ENCODE assay signal across 1 cellular context in genomic region chr6:32152414-32153251, GRCh38.
TF ChIP-seq lines count a peak whose summit lies in the region.

No MANE protein-coding gene starts in this region.

TF ChIP-seq in K562, 482 proteins besides CTCF, POLR2A, EP300 and RAD21 (continued from another document and continues in another):
- TF ChIP-seq AFF4 (CRISPR knock-in tag; IDR thresholded peaks at IDR 0.05) = no peak
- TF ChIP-seq POLR2AphosphoS5 (IDR thresholded peaks at IDR 0.05; ENCODE audit: control insufficient read depth, insufficient read depth, low read depth, low read length) = no peak
- no peak; the same call in 1 of the 2 replicates for TF ChIP-seq ZBTB7A (IDR thresholded peaks at IDR 0.05; ENCODE audit: borderline replicate concordance, control insufficient read depth, low read depth, low read length)
- TF ChIP-seq HMG20B (CRISPR knock-in tag; IDR thresholded peaks at IDR 0.05) = no peak
- peak; percentile 21; the same call in 1 of the 2 replicates for TF ChIP-seq ZFX (CRISPR knock-in tag; IDR thresholded peaks at IDR 0.05)
- no peak for TF ChIP-seq PHTF2 (CRISPR knock-in tag; IDR thresholded peaks at IDR 0.05)
- TF ChIP-seq ZNF217 (CRISPR knock-in tag; IDR thresholded peaks at IDR 0.05) = no peak
- TF ChIP-seq ZNF175 (CRISPR knock-in tag; IDR thresholded peaks at IDR 0.05; ENCODE audit: low read depth) = no peak
- TF ChIP-seq ZFP36 (IDR thresholded peaks at IDR 0.05; ENCODE audit: low read depth, low read length, partially characterized antibody) = no peak
- TF ChIP-seq L3MBTL2 (IDR thresholded peaks at IDR 0.05) = peak; percentile 55
- peak; percentile 53; the same call in 1 of the 2 replicates for TF ChIP-seq NFRKB (IDR thresholded peaks at IDR 0.05; ENCODE audit: low read depth)
- TF ChIP-seq GABPA (tag; conservative IDR thresholded peaks at IDR 0.05; ENCODE audit: low read depth) = no peak
- TF ChIP-seq ZNF431 (CRISPR knock-in tag; IDR thresholded peaks at IDR 0.05) = no peak
- 0 out of 2 replicates have a peak, but pooled peaks have one; percentile 2 for TF ChIP-seq ZNF589 (CRISPR knock-in tag; IDR thresholded peaks at IDR 0.05; ENCODE audit: low read depth)
- TF ChIP-seq STAT5B (CRISPR knock-in tag; IDR thresholded peaks at IDR 0.05) = no peak
- TF ChIP-seq HDAC3 (IDR thresholded peaks at IDR 0.05; ENCODE audit: borderline replicate concordance, partially characterized antibody) = peak; percentile 18
- TF ChIP-seq ZKSCAN8 (CRISPR knock-in tag; IDR thresholded peaks at IDR 0.05) = no peak
- TF ChIP-seq HDAC6 (IDR thresholded peaks at IDR 0.05; ENCODE audit: low read depth, low read length) = no peak
- no peak for TF ChIP-seq ZNF445 (CRISPR knock-in tag; IDR thresholded peaks at IDR 0.05; ENCODE audit: low read depth)
- peak; percentile 50 for TF ChIP-seq KDM5B (IDR thresholded peaks at IDR 0.05; ENCODE audit: insufficient replicate concordance, low read depth, low read length)
- no peak for TF ChIP-seq EWSR1 (IDR thresholded peaks at IDR 0.05; ENCODE audit: borderline replicate concordance, low read depth, partially characterized antibody)
- TF ChIP-seq ZSCAN32 (CRISPR knock-in tag; IDR thresholded peaks at IDR 0.05) = no peak
- TF ChIP-seq ZKSCAN1 (IDR thresholded peaks at IDR 0.05; ENCODE audit: low read depth, low read length) = no peak
- no peak for TF ChIP-seq ZEB2 (IDR thresholded peaks at IDR 0.05)
- no peak; the same call in 1 of the 2 replicates for TF ChIP-seq HDGF (IDR thresholded peaks at IDR 0.05)
- TF ChIP-seq TRIM24 (IDR thresholded peaks at IDR 0.05) = no peak
- TF ChIP-seq PRDM10 (IDR thresholded peaks at IDR 0.05; ENCODE audit: partially characterized antibody) = peak; percentile 5
- no peak for TF ChIP-seq ARID3B (CRISPR knock-in tag; IDR thresholded peaks at IDR 0.05; ENCODE audit: borderline replicate concordance)
- TF ChIP-seq NUFIP1 (IDR thresholded peaks at IDR 0.05; ENCODE audit: partially characterized antibody) = no peak
- no peak for TF ChIP-seq ZBED1 (IDR thresholded peaks at IDR 0.05)
- no peak for TF ChIP-seq AFF1 (IDR thresholded peaks at IDR 0.05; ENCODE audit: low read depth in 1 of 2, partially characterized antibody in 2 of 2)
- TF ChIP-seq MGA (IDR thresholded peaks at IDR 0.05) = peak; percentile 24; the same call in 1 of the 2 replicates
